ENCODE assay signal across 27 cellular contexts in genomic region chr5:166571668-166572067, GRCh38.
"Had no signal": no experiment of that assay in that cellular context is flagged by ENCODE, and none has a peak within 500 bp of the region (broad histone marks: within the 10 kb centered on the region; RNA-seq: fewer than 3 reads in every experiment).

No MANE protein-coding gene starts in this region.

- ATAC-seq: naive thymus-derived CD4-positive, alpha-beta T cell; natural killer cell; psoas muscle; right cardiac atrium; sciatic nerve; stimulated activated effector memory CD8-positive, alpha-beta T cell treated with anti-CD3 and anti-CD28 coated beads, Interleukin-12 subunit alpha, Interleukin-12 subunit beta, amount 100 ng/mL, for 72 hours; stimulated activated naive B cell treated with anti-CD40 and anti-IgM and Interleukin-4, amounts not matched to agents 10 μg/mL and 1 μg/mL and 100 μg/mL, for 72 hours had no signal

- H3K79me2 ChIP-seq: parathyroid adenoma had no signal

- H3K4me1 ChIP-seq: neural progenitor cell, parathyroid adenoma, psoas muscle, spleen, stomach, thyroid gland, tibial nerve, upper lobe of left lung, vagina had no signal

- DNase-seq: naive thymus-derived CD4-positive, alpha-beta T cell; natural killer cell; occipital lobe; ovary; posterior cingulate gyrus; psoas muscle; right cardiac atrium; spleen; stimulated activated CD4-positive, alpha-beta T cell treated with anti-CD3 and anti-CD28 coated beads, Interleukin-12 subunit alpha, Interleukin-12 subunit beta, amount 100 ng/mL, for 4 hours; stimulated activated CD4-positive, alpha-beta T cell treated with anti-CD3 and anti-CD28 coated beads, Interleukin-1b, Interleukin-23, amount 100 ng/mL, for 48 hours; stimulated activated CD4-positive, alpha-beta T cell treated with anti-CD3 and anti-CD28 coated beads, Interleukin-4, amount 100 ng/mL, for 24 hours; stimulated activated naive B cell treated with anti-CD40 and anti-IgM and Interleukin-4, amounts not matched to agents 10 μg/mL and 1 μg/mL and 100 μg/mL, for 72 hours; stimulated activated naive CD4-positive, alpha-beta T cell treated with Interleukin-2 at 50 U/mL for 16 hours; stomach; thyroid gland; trophoblast cell; upper lobe of left lung had no signal

- H3K9ac ChIP-seq: neural progenitor cell, parathyroid adenoma had no signal

- H3K9me3 ChIP-seq: ovary, psoas muscle, stomach, thoracic aorta, thyroid gland, tibial nerve, upper lobe of left lung, vagina had no signal

- H3K27ac ChIP-seq: neural progenitor cell, ovary, parathyroid adenoma, psoas muscle, skin epidermis, spleen, stomach, thoracic aorta, thyroid gland, tibial nerve, upper lobe of left lung, vagina had no signal

- FAIRE-seq: urothelium cell line had no signal

- H3K4me3 ChIP-seq: neural progenitor cell, ovary, psoas muscle, skin epidermis, smooth muscle cell, spleen, stomach, thoracic aorta, thyroid gland, tibial nerve, upper lobe of left lung, vagina had no signal

- H3K27me3 ChIP-seq: neural progenitor cell, ovary, spleen, stomach, thyroid gland, tibial nerve, upper lobe of left lung, vagina had no signal

- H3K4me2 ChIP-seq: neural progenitor cell, smooth muscle cell had no signal

- H3K36me3 ChIP-seq: neural progenitor cell, ovary, spleen, stomach, thoracic aorta, thyroid gland, tibial nerve, upper lobe of left lung, vagina had no signal

- H2AFZ ChIP-seq: neural progenitor cell, parathyroid adenoma had no signal
